1 cellular context compared by ENCODE assay signal in genomic region chrX:123728001-123728400, GRCh38.
TF ChIP-seq lines count a peak whose summit lies in the region.

No MANE protein-coding gene starts in this region.

TF ChIP-seq in GM12878, 131 proteins besides CTCF, POLR2A, EP300 and RAD21 (continued from another document):
- TF ChIP-seq SKIL (IDR thresholded peaks at IDR 0.05; ENCODE audit: low read depth, poor library complexity, severe bottlenecking) (no peak), CHD4 (IDR thresholded peaks at IDR 0.05) (no peak), HSF1 (IDR thresholded peaks at IDR 0.05; ENCODE audit: low read depth, low read length) (no peak), NFYA (IDR thresholded peaks at IDR 0.05; ENCODE audit: borderline replicate concordance, low read depth, low read length) (no peak), WRNIP1 (IDR thresholded peaks at IDR 0.05; ENCODE audit: borderline replicate concordance, low read depth, low read length) (no peak), ZSCAN29 (IDR thresholded peaks at IDR 0.05) (no peak), POLR2AphosphoS2 (IDR thresholded peaks at IDR 0.05; ENCODE audit: low read depth, low read length) (no peak)
